1 cellular context compared by ENCODE assay signal in genomic region chr1:8094481-8095241, GRCh38.
TF ChIP-seq lines count a peak whose summit lies in the region.

No MANE protein-coding gene starts in this region.

TF ChIP-seq in HEK293, 187 proteins besides CTCF, POLR2A, EP300 and RAD21 (continued from another document):
- TF ChIP-seq HIC1 (tag by site-specific recombination; IDR thresholded peaks at IDR 0.05) = peak; percentile 91
- TF ChIP-seq ZNF692 (tag by site-specific recombination; IDR thresholded peaks at IDR 0.05) = 0 out of 2 replicates have a peak, but pooled peaks have one; percentile 24
- peak; percentile 39; the same call in 1 of the 2 replicates for TF ChIP-seq ZBTB21 (tag by site-specific recombination; IDR thresholded peaks at IDR 0.05)
- peak; percentile 54; the same call in 1 of the 2 replicates for TF ChIP-seq GFI1B (tag by site-specific recombination; IDR thresholded peaks at IDR 0.05)
- no peak for TF ChIP-seq ZNF155 (tag by site-specific recombination; IDR thresholded peaks at IDR 0.05)
- TF ChIP-seq ZNF184 (tag by site-specific recombination; IDR thresholded peaks at IDR 0.05) = 0 out of 2 replicates have a peak, but pooled peaks have one; percentile 13
- no peak for TF ChIP-seq ZNF140 (tag by site-specific recombination; IDR thresholded peaks at IDR 0.05)
